Comparison of ENCODE assay signal across 20 cellular contexts in the genomic region with DNA sequence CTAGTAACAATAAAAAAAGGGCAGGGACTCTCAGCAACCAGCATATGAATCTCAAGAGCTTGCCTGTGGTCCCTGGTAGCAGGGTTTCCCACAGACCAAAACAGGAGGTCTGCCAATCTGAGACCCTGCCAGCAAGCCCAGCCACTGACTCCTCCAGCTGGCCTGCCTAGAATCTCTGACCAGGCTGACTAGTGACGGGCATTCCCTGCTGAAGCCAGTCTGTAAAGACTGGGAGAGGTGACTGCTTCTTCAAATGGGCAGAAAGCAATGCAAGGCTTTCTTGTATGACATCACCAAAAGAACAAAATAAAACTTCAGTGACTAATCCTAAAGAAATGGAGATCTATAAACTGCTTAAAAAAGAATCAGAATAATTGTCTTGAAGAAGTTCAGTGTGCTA.
DNase-seq lines count a peak whose midpoint lies in the region; TF ChIP-seq lines count a peak whose summit lies in the region.
"Had no signal": no experiment of that assay in that cellular context is flagged by ENCODE, and none has a peak within 500 bp of the region (broad histone marks: within the 10 kb centered on the region; RNA-seq: fewer than 3 reads in every experiment).

No MANE protein-coding gene starts in this region.

- TF ChIP-seq CTCF in brain microvascular endothelial cell (IDR thresholded peaks at IDR 0.05; ENCODE audit: low read depth, low read length, missing control alignments) (no peak), kidney epithelial cell (IDR thresholded peaks at IDR 0.05; ENCODE audit: insufficient read depth, low read length, poor library complexity, severe bottlenecking) (no peak), stomach (IDR thresholded peaks at IDR 0.05) (no peak)

- H3K9me3 ChIP-seq in stomach: peaks cover 0 to 4% (median 0%) of the 10 kb centered on the region in 4 donors
- H3K9me3 ChIP-seq: esophagus squamous epithelium had no signal

- H3K27me3 ChIP-seq in brain microvascular endothelial cell (replicated peaks): no peaks in the 10 kb centered on the region
- H3K27me3 ChIP-seq in kidney epithelial cell (ENCODE audit: control insufficient read depth, insufficient read depth, low read length): no peaks in the 10 kb centered on the region
- H3K27me3 ChIP-seq in stomach: no peaks in the 10 kb centered on the region
- H3K27me3 ChIP-seq: esophagus squamous epithelium had no signal

- no peaks in the 10 kb centered on the region for H3K36me3 ChIP-seq in brain microvascular endothelial cell (replicated peaks)
- H3K36me3 ChIP-seq in kidney epithelial cell (ENCODE audit: control insufficient read depth, insufficient read depth, low read length): no peaks in the 10 kb centered on the region
- no peaks in the 10 kb centered on the region for H3K36me3 ChIP-seq in stomach
- H3K36me3 ChIP-seq: esophagus squamous epithelium, left ventricle myocardium inferior had no signal

- WGBS in stomach, 5 donors: 82 to 100% (median 89%) methylated on average over 1 of the region's 1 CpG

- DNase-seq in AG08395 (ENCODE audit: low spot score): peak; percentile 32
- peak; percentile 62 for DNase-seq in HT1080 (ENCODE audit: low read depth)
- peak; percentile 55 for DNase-seq in brain microvascular endothelial cell
- peak; percentile 16 for DNase-seq in kidney epithelial cell (ENCODE audit: low read depth)
- DNase-seq in globus pallidus (ENCODE audit: low spot score): no peak
- no peak for DNase-seq in stimulated activated CD4-positive, alpha-beta T cell treated with anti-CD3 and anti-CD28 coated beads, Interleukin-2, amount 100 ng/mL, for 48 hours
- DNase-seq in stomach: no peak
- DNase-seq in activated CD4-positive, alpha-beta T cell treated with anti-CD3 and anti-CD28 coated beads for 4 hours: no peak
- DNase-seq: activated CD4-positive, alpha-beta T cell treated with anti-CD3 and anti-CD28 coated beads, Interleukin-2, amount 10 ng/mL, durations not matched to agents 24 days and 14 days; activated naive CD4-positive, alpha-beta T cell; dorsolateral prefrontal cortex; esophagus squamous epithelium; H9; left ventricle myocardium inferior; NCI-H2107; NCI-H526 treated with DMSO at 0.1 percent for 48 hours; OCI-M1; stimulated activated CD4-positive, alpha-beta T cell treated with anti-CD3 and anti-CD28 coated beads, Interleukin-12 subunit alpha, Interleukin-12 subunit beta, amount 100 ng/mL, for 4 hours; stimulated activated naive CD4-positive, alpha-beta T cell had no signal

- no peak for TF ChIP-seq EP300 in stomach (IDR thresholded peaks at IDR 0.05)

- intact Hi-C loops in stomach (cut with DNase I; ENCODE audit: low total_unique reads): no loop called here

- no peaks in the 10 kb centered on the region for H3K4me1 ChIP-seq in stomach
- H3K4me1 ChIP-seq: esophagus squamous epithelium, left ventricle myocardium inferior had no signal

- in situ Hi-C loops in brain microvascular endothelial cell (cut with HindIII; ENCODE audit: low pct_ligation_motif_present, low sequenced_read_pairs): no loop called here

- H3K27ac ChIP-seq in brain microvascular endothelial cell (no peak overlapping the region), stomach (no peak overlapping the region)
- H3K27ac ChIP-seq: dorsolateral prefrontal cortex, esophagus squamous epithelium, left ventricle myocardium inferior had no signal

- H3K4me3 ChIP-seq in brain microvascular endothelial cell (ENCODE audit: low read depth, low read length) (no peak overlapping the region), kidney epithelial cell (ENCODE audit: low read depth, low read length) (no peak overlapping the region), stomach (no peak overlapping the region)
- H3K4me3 ChIP-seq: dorsolateral prefrontal cortex, esophagus squamous epithelium, GM12878, left ventricle myocardium inferior had no signal

- TF ChIP-seq POLR2A in stomach (IDR thresholded peaks at IDR 0.05): no peak

Comparison
In these comparisons a context has a peak if more than half of its experiments do, and no peak if none do; other contexts are left out.
1. DNase-seq: peak in AG08395 (single experiment), HT1080 (single experiment), brain microvascular endothelial cell (single experiment) and kidney epithelial cell (single experiment); none in globus pallidus (single experiment), stimulated activated CD4-positive, alpha-beta T cell treated with anti-CD3 and anti-CD28 coated beads, Interleukin-2, amount 100 ng/mL, for 48 hours (0 of 2), stomach (single experiment) and activated CD4-positive, alpha-beta T cell treated with anti-CD3 and anti-CD28 coated beads for 4 hours (0 of 2).